In genomic region chr11:95835351-95835750, GRCh38 we compare ENCODE assay signal across 17 cellular contexts. TPM values are rescaled to one million over a fixed set of nuclear protein-coding genes. Genes with fewer than 3 reads are reported as not detected.
DNase-seq lines count a peak whose midpoint lies in the region; ATAC-seq, FAIRE-seq and TF ChIP-seq lines count a peak whose summit lies in the region.
"Had no signal": no experiment of that assay in that cellular context is flagged by ENCODE, and none has a peak within 500 bp of the region (broad histone marks: within the 10 kb centered on the region; RNA-seq: fewer than 3 reads in every experiment).

No MANE protein-coding gene starts in this region.

- no peak for TF ChIP-seq POLR2A in stomach (IDR thresholded peaks at IDR 0.05)

- H3K36me3 ChIP-seq in astrocyte (ENCODE audit: insufficient read depth, low read length) (peaks cover 33% of the 10 kb centered on the region), lower lobe of right lung (peaks cover 93% of the 10 kb centered on the region), stomach (peaks cover 0 to 82% (median 77%) of the 10 kb centered on the region in 4 donors)

- ATAC-seq in lower lobe of right lung (no peak), GM21526 (IDR thresholded peaks at IDR 0.05; ENCODE audit: low FRiP score, unreplicated experiment) (no peak)

- no peak overlapping the region for H2AFZ ChIP-seq in astrocyte (ENCODE audit: low read depth, low read length)

- peak overlapping the region; percentile 46 for H3K9ac ChIP-seq in astrocyte (ENCODE audit: low read length)

- peak overlapping the region; percentile 36 for H3K27ac ChIP-seq in astrocyte (ENCODE audit: low read depth, low read length)
- no peak overlapping the region for H3K27ac ChIP-seq in lower lobe of right lung
- H3K27ac ChIP-seq in stomach: peak overlapping the region in 1 of 5 donors; percentile 29
- H3K27ac ChIP-seq: A549, left ventricle myocardium inferior, transverse colon had no signal

- H3K4me3 ChIP-seq in astrocyte (ENCODE audit: insufficient read depth, low read depth, low read length): no peak overlapping the region
- no peak overlapping the region for H3K4me3 ChIP-seq in fibroblast of mammary gland (ENCODE audit: control insufficient read depth, low read depth, low read length)
- no peak overlapping the region for H3K4me3 ChIP-seq in lower lobe of right lung
- H3K4me3 ChIP-seq in stomach: no peak overlapping the region
- H3K4me3 ChIP-seq: A549, left ventricle myocardium inferior, transverse colon had no signal

- H3K27me3 ChIP-seq in astrocyte (ENCODE audit: insufficient read depth, low read length): no peaks in the 10 kb centered on the region
- H3K27me3 ChIP-seq in lower lobe of right lung (ENCODE audit: low read depth): no peaks in the 10 kb centered on the region
- no peaks in the 10 kb centered on the region for H3K27me3 ChIP-seq in stomach
- H3K27me3 ChIP-seq: transverse colon had no signal

- no peaks in the 10 kb centered on the region for H3K27me3 Mint-ChIP-seq in astrocyte (ENCODE audit: low read depth, unreplicated experiment)
- H3K27me3 Mint-ChIP-seq: activated CD8-positive, alpha-beta T cell treated with anti-CD3 and anti-CD28 coated beads for 36 hours; CD4-positive, alpha-beta memory T cell; naive thymus-derived CD4-positive, alpha-beta T cell had no signal

- no peaks in the 10 kb centered on the region for H4K20me1 ChIP-seq in astrocyte (ENCODE audit: insufficient read depth, low read length)

- no peak for FAIRE-seq in astrocyte (lab: Jason Lieb, UNC)
- FAIRE-seq: A549, small intestine had no signal

- H3K9me3 Mint-ChIP-seq in astrocyte (ENCODE audit: unreplicated experiment): no peaks in the 10 kb centered on the region
- H3K9me3 Mint-ChIP-seq: activated CD8-positive, alpha-beta T cell treated with anti-CD3 and anti-CD28 coated beads for 36 hours; activated naive CD4-positive, alpha-beta T cell treated with anti-CD3 and anti-CD28 coated beads, Interleukin-2, amount 50 U/mL, for 72 hours; activated T-helper 2 cell treated with anti-CD3 and anti-CD28 coated beads, Interferon-gamma antibody, Interleukin-2, Interleukin-4, amounts not matched to agents 10 μg/mL and 5 μg/mL and 100 μg/mL, durations not matched to agents 14 hours and 24 hours and 36 hours; CD4-positive, alpha-beta memory T cell; naive thymus-derived CD4-positive, alpha-beta T cell had no signal

- peak overlapping the region; percentile 41 for H3K4me2 ChIP-seq in astrocyte (ENCODE audit: low read length)
- H3K4me2 ChIP-seq: A549 had no signal

- 42 to 58% (median 51%) methylated on average over 3 of the region's 3 CpGs for WGBS in stomach, 5 donors

- H3K4me3 Mint-ChIP-seq in astrocyte (ENCODE audit: unreplicated experiment): no peak overlapping the region
- H3K4me3 Mint-ChIP-seq: activated CD8-positive, alpha-beta T cell treated with anti-CD3 and anti-CD28 coated beads for 36 hours; CD4-positive, alpha-beta memory T cell; naive thymus-derived CD4-positive, alpha-beta T cell had no signal

- DNase-seq in NCI-H345 (lab: John Stamatoyannopoulos, UW) (peak; percentile 35), NCI-H345 treated with DMSO at 0.1 percent for 48 hours (lab: John Stamatoyannopoulos, UW; ENCODE audit: unreplicated experiment) (no peak), astrocyte (ENCODE audit: low read depth) (peak; percentile 46), fibroblast of mammary gland (ENCODE audit: low read depth) (peak; percentile 16), lower lobe of right lung (no peak), stomach (no peak)
- no peak for DNase-seq in activated CD4-positive, alpha-beta T cell treated with anti-CD3 and anti-CD28 coated beads for 1 hour

- H3K4me1 Mint-ChIP-seq in astrocyte (ENCODE audit: low read depth, unreplicated experiment): peaks cover 29% of the 10 kb centered on the region

- H3K27ac Mint-ChIP-seq in astrocyte (ENCODE audit: unreplicated experiment): peak overlapping the region; percentile 69
- H3K27ac Mint-ChIP-seq: activated CD8-positive, alpha-beta T cell treated with anti-CD3 and anti-CD28 coated beads for 36 hours; activated T-helper 2 cell treated with anti-CD3 and anti-CD28 coated beads, Interferon-gamma antibody, Interleukin-2, Interleukin-4, amounts not matched to agents 10 μg/mL and 5 μg/mL and 100 μg/mL, durations not matched to agents 14 hours and 24 hours and 36 hours had no signal

- intact Hi-C loops in lower lobe of right lung (cut with DNase I): no loop called here
- intact Hi-C loops in stomach (cut with DNase I; ENCODE audit: low total_unique reads): loop anchor here (10.0 kb wide), 1 partner anchor 589 kb away; no protein-coding TSS in a partner anchor

- H3K36me3 Mint-ChIP-seq in astrocyte (ENCODE audit: low read depth, unreplicated experiment): peaks cover 2% of the 10 kb centered on the region

- H3K4me1 ChIP-seq in astrocyte (ENCODE audit: insufficient read depth, low read length) (peaks cover 33% of the 10 kb centered on the region), lower lobe of right lung (no peaks in the 10 kb centered on the region), stomach (peaks cover 0 to 17% (median 6%) of the 10 kb centered on the region in 4 donors)

- TF ChIP-seq EP300 in stomach (IDR thresholded peaks at IDR 0.05): no peak

- H3K9me3 ChIP-seq in astrocyte (ENCODE audit: insufficient read depth, low read depth, low read length): no peaks in the 10 kb centered on the region
- H3K9me3 ChIP-seq in lower lobe of right lung: no peaks in the 10 kb centered on the region
- no peaks in the 10 kb centered on the region for H3K9me3 ChIP-seq in stomach
- H3K9me3 ChIP-seq: A549, left ventricle myocardium inferior, transverse colon had no signal

- no peaks in the 10 kb centered on the region for H3K79me2 ChIP-seq in astrocyte (ENCODE audit: insufficient read depth, low read length)

- no peak for TF ChIP-seq CTCF in astrocyte (IDR thresholded peaks at IDR 0.05; ENCODE audit: insufficient read depth, low read depth, low read length)
- TF ChIP-seq CTCF in fibroblast of mammary gland (conservative IDR thresholded peaks at IDR 0.05; ENCODE audit: control insufficient read depth, insufficient read depth, low read depth, low read length): no peak
- TF ChIP-seq CTCF in lower lobe of right lung (IDR thresholded peaks at IDR 0.05): no peak
- no peak for TF ChIP-seq CTCF in stomach (IDR thresholded peaks at IDR 0.05)

RNA-seq across cellular contexts. Expression of gene CEP57, which starts 45.1 kb away (rescaled TPM):
- total RNA-seq in astrocyte (23.4 and 23.5 TPM in 2 replicates), lower lobe of right lung (30.2 TPM), stomach (100 to 1,000 TPM in 1 of 5 donors, 10 to 100 TPM in 4; 24.5 to 125 (median 43.3) TPM)
- 10 to 100 TPM; 12.0 to 21.1 (median 14.1) TPM for polyA plus RNA-seq in stomach

RNA-seq across cellular contexts. Expression of gene FAM76B, which starts 45.8 kb away (rescaled TPM):
- total RNA-seq in astrocyte (19.7 and 26.1 TPM in 2 replicates), lower lobe of right lung (22.6 TPM), stomach (100 to 1,000 TPM in 1 of 5 donors, 10 to 100 TPM in 4; 31.2 to 207 (median 75.8) TPM)
- polyA plus RNA-seq in stomach: 10 to 100 TPM in 1 of 3 donors, 1 to 10 TPM in 2; 4.0 to 11.9 (median 7.3) TPM

Comparison
In these comparisons a context has a peak if more than half of its experiments do, and no peak if none do; other contexts are left out.
1. DNase-seq: peak in NCI-H345 (single experiment), astrocyte (single experiment) and fibroblast of mammary gland (single experiment); none in NCI-H345 treated with DMSO at 0.1 percent for 48 hours (single experiment), lower lobe of right lung (single experiment), activated CD4-positive, alpha-beta T cell treated with anti-CD3 and anti-CD28 coated beads for 1 hour (single experiment) and stomach (single experiment).